1 cellular context compared by ENCODE assay signal in genomic region chr4:68815617-68816409, GRCh38.
TF ChIP-seq lines count a peak whose summit lies in the region.

UGT2B10 (plus strand) TSS chr4:68815994; CDS start chr4:68816020, 26 bp downstream.

TF ChIP-seq in liver, 16 proteins besides CTCF, POLR2A, EP300 and RAD21 (continued from another document):
- peak; percentile 38 for TF ChIP-seq ZBTB33 (IDR thresholded peaks at IDR 0.05)
